Comparison of ENCODE assay signal across 21 cellular contexts in the genomic region with DNA sequence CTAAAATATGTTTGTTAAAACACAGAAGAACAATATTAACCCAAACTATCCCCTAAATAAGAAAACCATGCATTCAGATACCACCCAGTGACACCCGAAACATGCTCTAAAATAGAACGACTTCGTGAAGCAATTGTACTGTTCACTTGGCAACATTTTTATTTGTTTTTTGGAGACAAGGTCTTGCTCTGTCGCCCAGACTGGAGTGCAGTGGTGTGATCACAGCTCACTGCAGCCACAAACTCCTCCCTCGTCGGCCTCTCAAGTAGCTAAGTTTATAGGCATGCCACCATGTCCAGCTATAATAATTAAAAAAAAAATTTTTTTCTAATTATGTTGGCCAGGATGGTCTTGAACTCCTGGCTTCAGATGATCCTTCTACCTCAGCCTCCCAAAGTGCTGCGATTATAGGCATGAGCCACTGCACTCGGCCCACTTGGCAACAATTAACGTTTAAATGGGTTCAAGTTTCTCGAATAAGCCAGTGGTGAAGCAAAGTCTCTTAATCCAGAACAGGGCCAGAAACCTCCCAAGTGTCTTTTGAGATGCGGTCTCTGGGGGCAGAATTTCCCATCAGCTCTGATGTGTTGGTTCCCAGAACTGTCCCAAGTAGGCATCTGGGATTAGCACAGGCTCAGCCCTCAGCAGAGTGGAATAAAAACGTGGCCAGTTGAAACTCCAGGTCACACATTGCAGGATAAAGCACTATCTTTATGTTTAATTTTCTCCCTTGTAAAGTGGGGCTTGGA.
"Had no signal": no experiment of that assay in that cellular context is flagged by ENCODE, and none has a peak within 500 bp of the region (broad histone marks: within the 10 kb centered on the region; RNA-seq: fewer than 3 reads in every experiment).

No MANE protein-coding gene starts in this region.

- H3K27me3 ChIP-seq: neutrophil, pancreas, tibial artery had no signal

- H3K36me3 Mint-ChIP-seq: activated naive CD4-positive, alpha-beta T cell treated with anti-CD3 and anti-CD28 coated beads, Interleukin-2, amount 10 ng/mL, durations not matched to agents 7 days and 5 days had no signal

- H3K9me3 Mint-ChIP-seq: activated CD4-positive, alpha-beta T cell treated with anti-CD3 and anti-CD28 coated beads, Interleukin-2, amount 10 ng/mL, durations not matched to agents 24 days and 14 days; activated CD8-positive, alpha-beta T cell treated with anti-CD3 and anti-CD28 coated beads for 36 hours; activated naive CD4-positive, alpha-beta T cell treated with anti-CD3 and anti-CD28 coated beads, Interleukin-2, amount 10 ng/mL, durations not matched to agents 7 days and 5 days; activated naive CD8-positive, alpha-beta T cell treated with anti-CD3 and anti-CD28 coated beads, Interleukin-2, amount 50 U/mL, for 24 hours; activated T-cell treated with anti-CD3 and anti-CD28 coated beads, Interleukin-2, amount 50 U/mL, for 24 hours; memory B cell; naive B cell had no signal

- H3K4me1 Mint-ChIP-seq: activated CD4-positive, alpha-beta T cell treated with anti-CD3 and anti-CD28 coated beads, Interleukin-2, amount 10 ng/mL, durations not matched to agents 24 days and 14 days; activated naive CD4-positive, alpha-beta T cell treated with anti-CD3 and anti-CD28 coated beads, Interleukin-2, amount 10 ng/mL, durations not matched to agents 7 days and 5 days; activated naive CD8-positive, alpha-beta T cell treated with anti-CD3 and anti-CD28 coated beads, Interleukin-2, amount 50 U/mL, for 24 hours; memory B cell; naive B cell had no signal

- H3K9me3 ChIP-seq: mucosa of descending colon, neutrophil, pancreas, tibial artery had no signal

- H3K4me1 ChIP-seq: pancreas, tibial artery had no signal

- H3K27me3 Mint-ChIP-seq: brain, memory B cell, naive B cell had no signal

- ATAC-seq: activated CD8-positive, alpha-beta T cell treated with anti-CD3 and anti-CD28 coated beads for 36 hours; activated naive CD8-positive, alpha-beta T cell treated with anti-CD3 and anti-CD28 coated beads, Interleukin-2, amount 50 U/mL, for 24 hours; mucosa of descending colon; pancreas had no signal

- H3K27ac ChIP-seq: neutrophil, pancreas, tibial artery had no signal

- FAIRE-seq: frontal cortex, pancreas, TTC549 had no signal

- H3K4me3 Mint-ChIP-seq: activated CD4-positive, alpha-beta T cell treated with anti-CD3 and anti-CD28 coated beads, Interleukin-2, amount 10 ng/mL, durations not matched to agents 24 days and 14 days; activated CD8-positive, alpha-beta T cell treated with anti-CD3 and anti-CD28 coated beads for 36 hours; activated naive CD4-positive, alpha-beta T cell treated with anti-CD3 and anti-CD28 coated beads, Interleukin-2, amount 10 ng/mL, durations not matched to agents 7 days and 5 days; activated naive CD8-positive, alpha-beta T cell treated with anti-CD3 and anti-CD28 coated beads, Interleukin-2, amount 50 U/mL, for 24 hours; activated T-cell treated with anti-CD3 and anti-CD28 coated beads, Interleukin-2, amount 50 U/mL, for 24 hours; brain; memory B cell; naive B cell had no signal

- DNase-seq: activated CD4-positive, alpha-beta T cell treated with anti-CD3 and anti-CD28 coated beads, Interleukin-2, amount 10 ng/mL, durations not matched to agents 24 days and 14 days; activated CD8-positive, alpha-beta T cell treated with anti-CD3 and anti-CD28 coated beads for 36 hours; activated naive CD4-positive, alpha-beta T cell treated with anti-CD3 and anti-CD28 coated beads, Interleukin-2, amount 10 ng/mL, durations not matched to agents 7 days and 5 days; activated naive CD8-positive, alpha-beta T cell treated with anti-CD3 and anti-CD28 coated beads, Interleukin-2, amount 50 U/mL, for 24 hours; activated T-cell treated with anti-CD3 and anti-CD28 coated beads, Interleukin-2, amount 50 U/mL, for 24 hours; anterior cingulate cortex; caudate nucleus; head of caudate nucleus; kidney glomerular epithelial cell; mucosa of descending colon; naive B cell; pancreas; stimulated activated CD4-positive, alpha-beta T cell treated with anti-CD3 and anti-CD28 coated beads, Interleukin-1b, Interleukin-23, amount 100 ng/mL, for 48 hours; stimulated activated CD8-positive, alpha-beta memory T cell treated with anti-CD3 and anti-CD28 coated beads, Interleukin-4, amount 100 ng/mL, for 48 hours; stimulated activated naive CD4-positive, alpha-beta T cell; tibial artery had no signal

- H3K27ac Mint-ChIP-seq: activated CD4-positive, alpha-beta T cell treated with anti-CD3 and anti-CD28 coated beads, Interleukin-2, amount 10 ng/mL, durations not matched to agents 24 days and 14 days; activated CD8-positive, alpha-beta T cell treated with anti-CD3 and anti-CD28 coated beads for 36 hours; activated naive CD4-positive, alpha-beta T cell treated with anti-CD3 and anti-CD28 coated beads, Interleukin-2, amount 10 ng/mL, durations not matched to agents 7 days and 5 days; activated naive CD8-positive, alpha-beta T cell treated with anti-CD3 and anti-CD28 coated beads, Interleukin-2, amount 50 U/mL, for 24 hours; activated T-cell treated with anti-CD3 and anti-CD28 coated beads, Interleukin-2, amount 50 U/mL, for 24 hours; memory B cell had no signal
